ENCODE assay signal across 10 cellular contexts in the genomic region with DNA sequence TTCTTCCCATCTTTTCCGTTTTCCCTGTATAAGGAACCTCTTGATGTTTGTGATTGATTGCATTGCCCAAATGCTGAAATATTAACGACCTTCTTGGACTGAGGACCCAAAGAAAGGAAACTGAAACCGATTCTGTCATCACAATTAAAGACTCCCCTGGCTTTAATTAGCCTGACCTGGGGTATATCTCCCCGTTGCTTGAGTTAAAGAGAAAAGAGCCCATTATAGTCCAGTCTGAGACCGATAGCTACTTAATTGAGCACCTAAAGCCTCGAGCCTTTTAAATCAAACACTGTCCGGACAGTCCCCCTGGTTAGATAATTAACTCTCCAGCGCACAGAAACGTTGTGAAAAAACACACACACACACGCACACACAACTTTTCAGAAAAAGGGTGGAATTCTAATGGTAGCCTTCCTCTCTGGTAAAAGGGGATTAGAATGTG. TPM values are rescaled to one million over a fixed set of nuclear protein-coding genes. Genes with fewer than 3 reads are reported as not detected.
A peak's percentile ranks its signal among the peaks of the same experiment; 100 is the strongest.
DNase-seq lines count a peak whose midpoint lies in the region; ATAC-seq, FAIRE-seq and TF ChIP-seq lines count a peak whose summit lies in the region.
"Had no signal": no experiment of that assay in that cellular context is flagged by ENCODE, and none has a peak within 500 bp of the region (broad histone marks: within the 10 kb centered on the region; RNA-seq: fewer than 3 reads in every experiment).

No MANE protein-coding gene starts in this region.

- no peak overlapping the region for H3K27ac ChIP-seq in CD4-positive, alpha-beta memory T cell (ENCODE audit: low read depth, low read length)
- H3K27ac ChIP-seq in MM.1S (ENCODE audit: low read length) (peak overlapping the region; percentile 80; the same call in 1 of the 2 replicates), esophagus squamous epithelium (peak overlapping the region; percentile 2 to 100 (median 62)), trophoblast cell (ENCODE audit: low read depth, low read length) (no peak overlapping the region)

- peaks cover 18 to 43% of the 10 kb centered on the region in 2 donors for H3K36me3 Mint-ChIP-seq in CD4-positive, alpha-beta memory T cell

- peak overlapping the region in 4 of 7 donors; percentile 32 to 91 (median 57) for H3K27ac Mint-ChIP-seq in CD4-positive, alpha-beta memory T cell
- H3K27ac Mint-ChIP-seq: endodermal cell had no signal

- ATAC-seq in mucosa of descending colon (no peak), left colon (no peak)

- no peak overlapping the region for H4K91ac ChIP-seq in trophoblast cell (ENCODE audit: low read depth, low read length)

- H3F3A ChIP-seq in MM.1S (ENCODE audit: insufficient read depth, low read length): peaks cover 39% of the 10 kb centered on the region

- POLR2A ChIA-PET in CD4-positive, alpha-beta memory T cell (lab: Charles Lee; ENCODE audit: partially characterized antibody): no interaction called here

- H3K4me2 ChIP-seq in MM.1S (ENCODE audit: low read depth, low read length) (peak overlapping the region; percentile 95), trophoblast cell (ENCODE audit: low read length) (peak overlapping the region; percentile 10)

- H4K8ac ChIP-seq in trophoblast cell (ENCODE audit: low read depth, low read length): no peak overlapping the region

- H3K27me3 ChIP-seq in CD4-positive, alpha-beta memory T cell (ENCODE audit: insufficient read depth, low read length): no peaks in the 10 kb centered on the region
- H3K27me3 ChIP-seq in MM.1S (replicated peaks; ENCODE audit: insufficient read depth, low read length): no peaks in the 10 kb centered on the region
- H3K27me3 ChIP-seq in esophagus squamous epithelium: no peaks in the 10 kb centered on the region
- no peaks in the 10 kb centered on the region for H3K27me3 ChIP-seq in trophoblast cell (ENCODE audit: insufficient read depth, low read length)
- H3K27me3 ChIP-seq in BE2C: no peaks in the 10 kb centered on the region

- H3K4me3 Mint-ChIP-seq in CD4-positive, alpha-beta memory T cell: peak overlapping the region in 5 of 8 donors; percentile 5 to 66 (median 22)

- H3K9me3 Mint-ChIP-seq in CD4-positive, alpha-beta memory T cell: no peaks in the 10 kb centered on the region
- H3K9me3 Mint-ChIP-seq: endodermal cell had no signal

- intact Hi-C loops in CD4-positive, alpha-beta memory T cell (cut with micrococcal nuclease): loop anchor here (10.0 kb wide), 1 partner anchor 632 kb away; a partner anchor contains a TSS
- intact Hi-C loops in esophagus squamous epithelium (cut with DNase I) (no loop called here), mucosa of descending colon (cut with DNase I, micrococcal nuclease) (no loop called here), left colon (cut with DNase I, micrococcal nuclease) (loop anchor here in 1 of 2 donors (10.0 kb wide), 1 partner anchor 348 kb away; no protein-coding TSS in a partner anchor)

- no peak overlapping the region for H3K4me3 ChIP-seq in CD4-positive, alpha-beta memory T cell (ENCODE audit: low read length in 2 of 2)
- H3K4me3 ChIP-seq in MM.1S (ENCODE audit: low read length) (peak overlapping the region; percentile 64), esophagus squamous epithelium (peak overlapping the region; percentile 13 to 99 (median 90)), trophoblast cell (ENCODE audit: low read depth, low read length) (no peak overlapping the region), BE2C (ENCODE audit: low read depth, low read length) (no peak overlapping the region; the same call in 1 of the 2 replicates), mucosa of descending colon (no peak overlapping the region)

- no peak overlapping the region for H3K23ac ChIP-seq in trophoblast cell (ENCODE audit: low read length)

- DNase-seq in CD4-positive, alpha-beta memory T cell: no peak
- DNase-seq in MM.1S (peak; percentile 76), esophagus squamous epithelium (lab: John Stamatoyannopoulos, UW) (no peak), trophoblast cell (no peak), BE2C (no peak), mucosa of descending colon (no peak), left colon (no peak), RCC 7860 (ENCODE audit: low spot score) (no peak)
- DNase-seq: endodermal cell, NCI-H1048 had no signal

- peaks cover 0 to 3% of the 10 kb centered on the region in 2 donors for H3K27me3 Mint-ChIP-seq in CD4-positive, alpha-beta memory T cell

- no peak for TF ChIP-seq POLR2A in esophagus squamous epithelium (IDR thresholded peaks at IDR 0.05)

- no peak overlapping the region for H3K18ac ChIP-seq in trophoblast cell (ENCODE audit: low read length)

- H3K36me3 ChIP-seq in CD4-positive, alpha-beta memory T cell (ENCODE audit: insufficient read depth, low read length): peaks cover 18% of the 10 kb centered on the region
- H3K36me3 ChIP-seq in MM.1S (replicated peaks; ENCODE audit: insufficient read depth, low read length): peaks cover 21% of the 10 kb centered on the region; the same call in 1 of the 2 replicates
- peaks cover 12 to 43% (median 22%) of the 10 kb centered on the region in 3 donors for H3K36me3 ChIP-seq in esophagus squamous epithelium
- H3K36me3 ChIP-seq in trophoblast cell (ENCODE audit: control insufficient read depth in 1 of 2, insufficient read depth in 2 of 2, low read length in 2 of 2): peaks cover 12 to 25% of the 10 kb centered on the region in 2 experiments
- H3K36me3 ChIP-seq in BE2C: no peaks in the 10 kb centered on the region
- H3K36me3 ChIP-seq in mucosa of descending colon (ENCODE audit: low read depth): peaks cover 4% of the 10 kb centered on the region

- H3K79me2 ChIP-seq in MM.1S (ENCODE audit: low read length) (peaks cover 98% of the 10 kb centered on the region), trophoblast cell (ENCODE audit: control insufficient read depth, insufficient read depth, low read length, poor library complexity) (peaks cover 11% of the 10 kb centered on the region)

- CTCF ChIA-PET in CD4-positive, alpha-beta memory T cell (lab: Charles Lee; ENCODE audit: partially characterized antibody): interaction anchor here (1.3 to 3.2 kb wide), 3 partner anchors 10 to 11 kb away, joined by 3 to 21 read pairs (median 3); no protein-coding TSS in a partner anchor

- no peak overlapping the region for H3K4ac ChIP-seq in trophoblast cell (ENCODE audit: low read depth, low read length)

- WGBS in esophagus squamous epithelium, 2 donors: 35 to 38% methylated on average over 10 of the region's 10 CpGs
- no CpG with 5 or more reads among the region's 10 CpGs for WGBS in trophoblast cell (ENCODE audit: extremely low coverage, insufficient coverage, insufficient read length)

- peaks cover 30 to 64% (median 44%) of the 10 kb centered on the region in 4 donors for H3K4me1 Mint-ChIP-seq in CD4-positive, alpha-beta memory T cell

- no peak overlapping the region for H3K14ac ChIP-seq in trophoblast cell (ENCODE audit: low read length)

- H3K9me2 ChIP-seq in MM.1S (replicated peaks; ENCODE audit: insufficient read depth, low read length): no peaks in the 10 kb centered on the region

- no peak overlapping the region for H2BK5ac ChIP-seq in trophoblast cell (ENCODE audit: low read depth, low read length, poor library complexity)

- no peak overlapping the region for H4K12ac ChIP-seq in trophoblast cell (ENCODE audit: low read depth, low read length)

- H3K4me1 ChIP-seq in CD4-positive, alpha-beta memory T cell (ENCODE audit: insufficient read depth, low read length): peaks cover 46% of the 10 kb centered on the region
- H3K4me1 ChIP-seq in MM.1S (ENCODE audit: low read length) (peaks cover 12% of the 10 kb centered on the region), esophagus squamous epithelium (peaks cover 27 to 76% (median 34%) of the 10 kb centered on the region in 3 donors), trophoblast cell (ENCODE audit: control insufficient read depth in 1 of 2, insufficient read depth in 2 of 2, low read length in 2 of 2) (peaks cover 12 to 15% of the 10 kb centered on the region in 2 experiments), BE2C (peaks cover 8% of the 10 kb centered on the region), mucosa of descending colon (ENCODE audit: low read depth) (peaks cover 29% of the 10 kb centered on the region)

- H3K9ac ChIP-seq in MM.1S (ENCODE audit: low read length) (peak overlapping the region; percentile 85; the same call in 1 of the 2 replicates), trophoblast cell (ENCODE audit: low read length) (no peak overlapping the region)

- no peak overlapping the region for H2BK12ac ChIP-seq in trophoblast cell (ENCODE audit: low read length)

- no peak overlapping the region for H2BK120ac ChIP-seq in trophoblast cell (ENCODE audit: insufficient read depth, low read length, poor library complexity)

- no peak for FAIRE-seq in RCC 7860 (lab: Jason Lieb, UNC)

- H4K20me1 ChIP-seq in MM.1S (ENCODE audit: insufficient read depth, low read length): 0 out of 2 replicates have a peak, but pooled peaks cover 5% of the 10 kb centered on the region

- peaks cover 11% of the 10 kb centered on the region for H3K79me1 ChIP-seq in trophoblast cell (ENCODE audit: low read length)

- TF ChIP-seq CTCF in MM.1S (IDR thresholded peaks at IDR 0.05; ENCODE audit: low read length): no peak
- TF ChIP-seq CTCF in esophagus squamous epithelium (IDR thresholded peaks at IDR 0.05): no peak
- TF ChIP-seq CTCF in BE2C (IDR thresholded peaks at IDR 0.05; ENCODE audit: low read depth, low read length): no peak
- TF ChIP-seq CTCF in mucosa of descending colon (IDR thresholded peaks at IDR 0.05): no peak

- H3K9me3 ChIP-seq in CD4-positive, alpha-beta memory T cell (ENCODE audit: control insufficient read depth in 1 of 2, low read length in 2 of 2): no peaks in the 10 kb centered on the region
- H3K9me3 ChIP-seq in MM.1S (replicated peaks; ENCODE audit: insufficient read depth, low read length) (no peaks in the 10 kb centered on the region), esophagus squamous epithelium (no peaks in the 10 kb centered on the region), trophoblast cell (ENCODE audit: insufficient read depth, low read depth, low read length) (no peaks in the 10 kb centered on the region), BE2C (no peaks in the 10 kb centered on the region), mucosa of descending colon (no peaks in the 10 kb centered on the region)

- H2AK5ac ChIP-seq in trophoblast cell (ENCODE audit: low read length): no peak overlapping the region

- H2AFZ ChIP-seq in MM.1S (ENCODE audit: low read length): no peak overlapping the region
- H2AFZ ChIP-seq in trophoblast cell (ENCODE audit: insufficient read depth, low read length, poor library complexity): no peak overlapping the region

RNA-seq across cellular contexts. Expression of a gene that starts 8.0 kb away (rescaled TPM):
- 10 to 100 TPM; 25.0 TPM for total RNA-seq in CD4-positive, alpha-beta memory T cell
- 10 to 100 TPM; 19.6 to 24.7 TPM for polyA plus RNA-seq in CD4-positive, alpha-beta memory T cell
- total RNA-seq in esophagus squamous epithelium: 10 to 100 TPM; 32.7 to 57.3 (median 52.1) TPM
- polyA plus RNA-seq in trophoblast cell (2013): 197 TPM in 2 replicates
- polyA plus RNA-seq in BE2C (2012; ENCODE audit: insufficient read depth, insufficient read length, low read depth): 42.9 TPM
- 10 to 100 TPM; 19.0 to 51.2 (median 31.6) TPM for total RNA-seq in mucosa of descending colon
- 10 to 100 TPM; 20.3 to 32.4 TPM for total RNA-seq in left colon

Comparison
In these comparisons a context has a peak if more than half of its experiments do, and no peak if none do; other contexts are left out.
1. H3K27ac ChIP-seq: peak in MM.1S (single experiment) and esophagus squamous epithelium (4 of 4); none in CD4-positive, alpha-beta memory T cell (single experiment) and trophoblast cell (single experiment).
2. H3K4me3 ChIP-seq: peak in MM.1S (single experiment) and esophagus squamous epithelium (4 of 4); none in CD4-positive, alpha-beta memory T cell (0 of 2), trophoblast cell (single experiment), BE2C (single experiment) and mucosa of descending colon (single experiment).